ENCODE assay signal across 22 cellular contexts in the genomic region with DNA sequence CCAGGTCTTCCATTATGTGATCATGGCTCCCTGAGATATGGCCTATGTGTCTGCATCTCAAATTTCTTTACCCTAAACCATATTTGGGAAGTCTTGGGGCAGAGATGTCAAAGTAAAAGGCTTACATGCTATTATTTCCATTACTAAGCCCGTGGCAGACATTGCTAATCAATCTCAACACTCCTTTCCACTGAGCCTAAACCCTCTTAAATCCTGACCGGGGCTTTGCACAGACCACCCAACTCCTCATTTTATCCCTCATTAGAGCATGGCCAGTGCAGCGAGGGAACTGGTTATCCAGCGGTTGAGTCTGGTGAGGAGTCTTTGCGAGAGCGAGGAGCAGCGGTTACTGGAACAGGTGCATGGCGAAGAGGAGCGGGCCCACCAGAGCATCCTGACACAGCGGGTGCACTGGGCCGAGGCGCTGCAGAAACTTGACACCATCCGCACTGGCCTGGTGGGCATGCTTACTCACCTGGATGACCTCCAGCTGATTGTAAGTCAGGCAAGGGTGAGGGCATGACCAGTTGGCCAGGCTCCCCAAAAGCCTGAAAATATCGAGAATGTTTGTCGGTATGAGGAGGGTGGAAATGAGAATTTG. TPM values are rescaled to one million over a fixed set of nuclear protein-coding genes. Genes with fewer than 3 reads are reported as not detected.
"Had no signal": no experiment of that assay in that cellular context is flagged by ENCODE, and none has a peak within 500 bp of the region (broad histone marks: within the 10 kb centered on the region; RNA-seq: fewer than 3 reads in every experiment).

No MANE protein-coding gene starts in this region.

- H3K79me2 ChIP-seq: hepatocyte had no signal

- H3K27ac ChIP-seq: neural progenitor cell, pancreas, psoas muscle, sigmoid colon, skin epidermis, stomach, thoracic aorta, transverse colon had no signal

- H3K27ac Mint-ChIP-seq: mesothelial cell of epicardium; natural killer cell treated with Interleukin-12 subunit alpha and Interleukin-12 subunit beta and Interleukin-15 and Interleukin-18, amount 100 ng/mL, for 72 hours; neural progenitor cell had no signal

- H3K9me3 ChIP-seq: pancreas, psoas muscle, sigmoid colon, stomach, thoracic aorta, transverse colon had no signal

- H2AFZ ChIP-seq: hepatocyte, neural progenitor cell had no signal

- H3K27me3 ChIP-seq: dorsolateral prefrontal cortex, hepatocyte, neural progenitor cell, pancreas, sigmoid colon, stomach, transverse colon had no signal

- H3K27me3 Mint-ChIP-seq: natural killer cell treated with Interleukin-12 subunit alpha and Interleukin-12 subunit beta and Interleukin-15 and Interleukin-18, amount 100 ng/mL, for 72 hours had no signal

- DNase-seq: cortex of kidney; dorsolateral prefrontal cortex; effector CD8-positive, alpha-beta T cell; foreskin melanocyte; mammary epithelial cell; pancreas; psoas muscle; retina; sigmoid colon; stimulated activated CD4-positive, alpha-beta T cell treated with anti-CD3 and anti-CD28 coated beads, Interleukin-12 subunit alpha, Interleukin-12 subunit beta, amount 100 ng/mL, for 4 hours; stimulated activated naive CD4-positive, alpha-beta T cell; stomach; substantia nigra; transverse colon had no signal

- H3K4me1 ChIP-seq: neural progenitor cell, pancreas, psoas muscle, sigmoid colon, transverse colon had no signal

- FAIRE-seq: pancreas had no signal

- H3K9me3 Mint-ChIP-seq: mesothelial cell of epicardium; natural killer cell treated with Interleukin-12 subunit alpha and Interleukin-12 subunit beta and Interleukin-15 and Interleukin-18, amount 100 ng/mL, for 72 hours had no signal

- ATAC-seq: natural killer cell treated with Interleukin-12 subunit alpha and Interleukin-12 subunit beta and Interleukin-15 and Interleukin-18, amount 100 ng/mL, for 72 hours had no signal

- H3K36me3 ChIP-seq: neural progenitor cell, pancreas, sigmoid colon, thoracic aorta, transverse colon had no signal

- H3K9ac ChIP-seq: neural progenitor cell had no signal

- H3K4me3 ChIP-seq: dorsolateral prefrontal cortex, hepatocyte, neural progenitor cell, pancreas, psoas muscle, sigmoid colon, skin epidermis, stomach, thoracic aorta, transverse colon had no signal

- H3K4me2 ChIP-seq: neural progenitor cell had no signal

- H3K4me3 Mint-ChIP-seq: mesothelial cell of epicardium; natural killer cell treated with Interleukin-12 subunit alpha and Interleukin-12 subunit beta and Interleukin-15 and Interleukin-18, amount 100 ng/mL, for 72 hours; neural progenitor cell had no signal

- H3K36me3 Mint-ChIP-seq: mesothelial cell of epicardium; natural killer cell treated with Interleukin-12 subunit alpha and Interleukin-12 subunit beta and Interleukin-15 and Interleukin-18, amount 100 ng/mL, for 72 hours; neural progenitor cell had no signal

RNA-seq across cellular contexts. Expression of a gene that starts 11.0 kb away (rescaled TPM):
- total RNA-seq: chondrocyte, myocyte, psoas muscle had no signal
